Comparison of ENCODE assay signal across 6 cellular contexts in genomic region chr17:68403837-68404236, GRCh38. TPM values are rescaled to one million over a fixed set of nuclear protein-coding genes. Genes with fewer than 3 reads are reported as not detected.
DNase-seq lines count a peak whose midpoint lies in the region; ATAC-seq, FAIRE-seq and TF ChIP-seq lines count a peak whose summit lies in the region.
"Not testable (repeated sequence)": the region's sequence is repeated elsewhere in the genome, so short reads cannot be mapped to it uniquely, and the experiment has no call there.

No MANE protein-coding gene starts in this region.

- not testable (repeated sequence) for H3K27ac ChIP-seq in HEK293 (ENCODE audit: extremely low read depth, low read depth, low read length); K562 (ENCODE audit: extremely low read depth, low read depth, low read length); HepG2 (ENCODE audit: extremely low read length, insufficient read depth, low read length); sigmoid colon
- H3K27ac ChIP-seq in suprapubic skin = peak overlapping the region; percentile 1

- H3K9me1 ChIP-seq in K562 (ENCODE audit: control insufficient read depth, insufficient read depth, low read length) = not testable (repeated sequence)

- peaks cover 12 to 22% of the 10 kb centered on the region in 2 experiments; a peak in 3 of 5 replicates for H3K27me3 ChIP-seq in K562 (ENCODE audit: control insufficient read depth in 2 of 2, insufficient read depth in 2 of 2, low read length in 2 of 2)
- H3K27me3 ChIP-seq in HepG2 (ENCODE audit: control insufficient read depth in 1 of 2, insufficient read depth in 2 of 2, low read length in 2 of 2); sigmoid colon; suprapubic skin: not testable (repeated sequence)

- peaks cover 19% of the 10 kb centered on the region for H3K36me3 Mint-ChIP-seq in activated CD4-positive, alpha-beta T cell treated with anti-CD3 and anti-CD28 coated beads, Interleukin-2, amount 10 ng/mL, durations not matched to agents 24 days and 14 days (ENCODE audit: low read depth)

- POLR2A ChIA-PET in HEK293 (lab: Yijun Ruan, JAX); K562 (lab: Yijun Ruan, JAX); HepG2 (lab: Yijun Ruan, JAX): not testable (repeated sequence)

- H3K4me1 Mint-ChIP-seq in activated CD4-positive, alpha-beta T cell treated with anti-CD3 and anti-CD28 coated beads, Interleukin-2, amount 10 ng/mL, durations not matched to agents 24 days and 14 days = peaks cover 20% of the 10 kb centered on the region

- H3K4me3 ChIP-seq in HEK293 (ENCODE audit: low read depth, low read length); K562; HepG2 (replicated peaks in 1 of 3; ENCODE audit: insufficient read depth in 1 of 3, low read depth in 2 of 3, low read length in 3 of 3); sigmoid colon; suprapubic skin: not testable (repeated sequence)

- in situ Hi-C loops in K562 (cut with MboI); HepG2 (cut with HindIII; ENCODE audit: extremely low pct_ligation_motif_present, low pct_unique_long_range_greater_than_20kb): not testable (repeated sequence)

- FAIRE-seq in K562 (lab: Jason Lieb, UNC); HepG2 (lab: Jason Lieb, UNC): not testable (repeated sequence)

- H3K4me3 Mint-ChIP-seq in activated CD4-positive, alpha-beta T cell treated with anti-CD3 and anti-CD28 coated beads, Interleukin-2, amount 10 ng/mL, durations not matched to agents 24 days and 14 days = not testable (repeated sequence)

- ATAC-seq in K562, HepG2: not testable (repeated sequence)

- not testable (repeated sequence) for TF ChIP-seq CTCF in HEK293 (tag by site-specific recombination; IDR thresholded peaks at IDR 0.05); K562 (IDR thresholded peaks at IDR 0.05 in 2 of 3, conservative IDR thresholded peaks at IDR 0.05 in 1 of 3; ENCODE audit: insufficient read depth in 2 of 3, low read depth in 1 of 3, low read length in 3 of 3); HepG2 (CRISPR knock-in tag; IDR thresholded peaks at IDR 0.05); sigmoid colon (IDR thresholded peaks at IDR 0.05); suprapubic skin (IDR thresholded peaks at IDR 0.05)

- not testable (repeated sequence) for H4K20me1 ChIP-seq in K562 (replicated peaks; ENCODE audit: control insufficient read depth, insufficient read depth, low read length); HepG2 (ENCODE audit: insufficient read depth, low read length)

- TF ChIP-seq EP300 in K562 (IDR thresholded peaks at IDR 0.05; ENCODE audit: low read length); HepG2 (IDR thresholded peaks at IDR 0.05; ENCODE audit: low read depth in 2 of 2, low read length in 2 of 2); HepG2 (CRISPR knock-in tag; IDR thresholded peaks at IDR 0.05; ENCODE audit: borderline replicate concordance); sigmoid colon (IDR thresholded peaks at IDR 0.05); suprapubic skin (IDR thresholded peaks at IDR 0.05): not testable (repeated sequence)

- not testable (repeated sequence) for H3K36me3 ChIP-seq in HEK293 (ENCODE audit: control insufficient read depth in 2 of 2, insufficient read depth in 1 of 2, low read length in 2 of 2); K562 (ENCODE audit: control insufficient read depth, insufficient read depth, low read length); HepG2 (replicated peaks in 1 of 2; ENCODE audit: control insufficient read depth in 1 of 2, insufficient read depth in 2 of 2, low read length in 2 of 2); sigmoid colon; suprapubic skin

- not testable (repeated sequence) for H2AFZ ChIP-seq in K562 (ENCODE audit: low read depth, low read length); HepG2 (ENCODE audit: low read length)

- H3K27ac Mint-ChIP-seq in activated CD4-positive, alpha-beta T cell treated with anti-CD3 and anti-CD28 coated beads, Interleukin-2, amount 10 ng/mL, durations not matched to agents 24 days and 14 days = peak overlapping the region; percentile 48

- not testable (repeated sequence) for H3K27me3 Mint-ChIP-seq in activated CD4-positive, alpha-beta T cell treated with anti-CD3 and anti-CD28 coated beads, Interleukin-2, amount 10 ng/mL, durations not matched to agents 24 days and 14 days

- H3K9me3 ChIP-seq in HEK293 (ENCODE audit: control insufficient read depth, insufficient read depth, low read depth, low read length); K562 (replicated peaks; ENCODE audit: control insufficient read depth, insufficient read depth, low read depth, low read length); HepG2 (ENCODE audit: low read length); sigmoid colon; suprapubic skin: not testable (repeated sequence)

- peaks cover 22% of the 10 kb centered on the region for H3K9me3 Mint-ChIP-seq in activated CD4-positive, alpha-beta T cell treated with anti-CD3 and anti-CD28 coated beads, Interleukin-2, amount 10 ng/mL, durations not matched to agents 24 days and 14 days

- H3K4me2 ChIP-seq in K562 (ENCODE audit: insufficient read depth, low read length); HepG2 (ENCODE audit: low read depth, low read length): not testable (repeated sequence)

- BruUV-seq in K562 (replicated peaks; lab: Mats Ljungman, UMichigan); HepG2 (replicated peaks; lab: Mats Ljungman, UMichigan): not testable (repeated sequence)

- CTCF ChIA-PET in HEK293 (lab: Yijun Ruan, JAX); K562 (lab: Yijun Ruan, JAX; ENCODE audit: low intra/inter-chr PET ratio); HepG2 (lab: Yijun Ruan, JAX; ENCODE audit: low intra/inter-chr PET ratio, low total read pairs): not testable (repeated sequence)

- not testable (repeated sequence) for H3K4me1 ChIP-seq in HEK293 (ENCODE audit: control insufficient read depth, insufficient read depth, low read length); K562 (replicated peaks in 1 of 2; ENCODE audit: control insufficient read depth in 2 of 2, insufficient read depth in 2 of 2, low read length in 2 of 2); sigmoid colon
- H3K4me1 ChIP-seq in HepG2 (ENCODE audit: insufficient read depth, low read length) = peaks cover 27% of the 10 kb centered on the region
- H3K4me1 ChIP-seq in suprapubic skin = peaks cover 17% of the 10 kb centered on the region

- WGBS in K562 (ENCODE audit: insufficient coverage, low coverage, missing lambda C conversion rate) = 0% methylated on average over 1 of the region's 5 CpGs
- WGBS in HepG2 (ENCODE audit: low lambda C conversion rate) = 91% methylated on average over 5 of the region's 5 CpGs
- WGBS in sigmoid colon, 2 donors = 89 to 91% methylated on average over 5 of the region's 5 CpGs
- WGBS in suprapubic skin = 89% methylated on average over 5 of the region's 5 CpGs

- H3K9ac ChIP-seq in K562 (ENCODE audit: insufficient read depth in 1 of 2, low read depth in 2 of 2, low read length in 2 of 2); HepG2 (ENCODE audit: insufficient read depth, low read depth, low read length): not testable (repeated sequence)

- TF ChIP-seq RAD21 in K562 (CRISPR knock-in tag; conservative IDR thresholded peaks at IDR 0.05 in 1 of 2, IDR thresholded peaks at IDR 0.05 in 1 of 2); HepG2 (CRISPR knock-in tag; IDR thresholded peaks at IDR 0.05): not testable (repeated sequence)

- intact Hi-C loops in activated CD4-positive, alpha-beta T cell treated with anti-CD3 and anti-CD28 coated beads, Interleukin-2, amount 10 ng/mL, durations not matched to agents 24 days and 14 days (cut with micrococcal nuclease) = loop anchor here (5.0 kb wide), 1 partner anchor 33 kb away; no protein-coding TSS in a partner anchor
- intact Hi-C loops in K562 (cut with micrococcal nuclease); HepG2 (cut with micrococcal nuclease; ENCODE audit: unreplicated experiment); sigmoid colon (cut with DNase I): not testable (repeated sequence)

- not testable (repeated sequence) for DNase-seq in activated CD4-positive, alpha-beta T cell treated with anti-CD3 and anti-CD28 coated beads, Interleukin-2, amount 10 ng/mL, durations not matched to agents 24 days and 14 days; K562 (ENCODE audit: extremely low read depth in 1 of 4, low spot score in 3 of 4); HepG2 (ENCODE audit: low spot score); suprapubic skin (ENCODE audit: low spot score in 2 of 2)
- DNase-seq in sigmoid colon = peak; percentile 6

- not testable (repeated sequence) for TF ChIP-seq POLR2A in K562 (conservative IDR thresholded peaks at IDR 0.05); HepG2 (IDR thresholded peaks at IDR 0.05; ENCODE audit: insufficient read depth in 1 of 2, low read depth in 2 of 2, low read length in 2 of 2); sigmoid colon (IDR thresholded peaks at IDR 0.05); suprapubic skin (IDR thresholded peaks at IDR 0.05)

- not testable (repeated sequence) for H3K79me2 ChIP-seq in K562 (ENCODE audit: control insufficient read depth, insufficient read depth, low read length); HepG2 (ENCODE audit: insufficient read depth, low read length)

RNA-seq across cellular contexts. Expression of gene WIPI1, which starts 53.5 kb away (rescaled TPM):
- 9.1 and 9.5 TPM in 2 replicates for total RNA-seq in activated CD4-positive, alpha-beta T cell treated with anti-CD3 and anti-CD28 coated beads, Interleukin-2, amount 10 ng/mL, durations not matched to agents 24 days and 14 days
- 35.8 and 60.9 TPM in 2 replicates for total RNA-seq in K562 (2011; cell fraction: chromatin; rRNA removed; ENCODE audit: low replicate concordance)
- total RNA-seq in K562 (2011; cell fraction: nucleolus; rRNA removed) = 25.4 and 31.2 TPM in 2 replicates
- 29.5 and 34.1 TPM in 2 replicates for total RNA-seq in K562 (2011; cell fraction: nucleoplasm; rRNA removed)
- total RNA-seq in K562 (2014; rRNA removed) = 10.9 and 12.8 TPM in 2 replicates
- total RNA-seq in K562 (2014; rRNA removed; fragmentation: Illumina TruSeq; extraction: Trizol) = 12.1 and 14.7 TPM in 2 replicates
- total RNA-seq in K562 (2015; rRNA removed; fragmentation: Illumina TruSeq; extraction: Trizol) = 8.2 and 8.6 TPM in 2 replicates
- 11.8 and 13.2 TPM in 2 replicates for total RNA-seq in K562 (2021)
- 11.6 and 16.9 TPM in 2 replicates for polyA plus RNA-seq in K562 (2011; rRNA removed)
- 11.3 and 11.5 TPM in 2 replicates for polyA plus RNA-seq in K562 (2011; cell fraction: cytosol; rRNA removed)
- polyA plus RNA-seq in K562 (2011; cell fraction: nucleus; rRNA removed) = 13.7 and 16.1 TPM in 2 replicates
- 16.5 and 60.4 TPM in 2 replicates for polyA plus RNA-seq in K562 (2012)
- 15.6 and 15.9 TPM in 2 replicates for polyA plus RNA-seq in K562 (2014; fragmentation: Illumina TruSeq; extraction: Trizol)
- 1 to 10 TPM; 3.7 to 3.8 TPM for polyA plus RNA-seq in K562 (2014; fragmentation: Nextera tagmentation; extraction: Ambion mirVana)
- 16.0 and 23.5 TPM in 2 replicates for polyA plus RNA-seq in K562 (2014; rRNA removed)
- 11.4 and 16.7 TPM in 2 replicates for polyA minus RNA-seq in K562 (2011; rRNA and poly(A)+ RNA removed)
- polyA minus RNA-seq in K562 (2011; cell fraction: cytosol; rRNA and poly(A)+ RNA removed) = 6.6 and 7.8 TPM in 2 replicates
- 10.8 and 14.7 TPM in 2 replicates for polyA minus RNA-seq in K562 (2011; cell fraction: nucleus; rRNA and poly(A)+ RNA removed)
- total RNA-seq in HepG2 (2016; rRNA removed; fragmentation: Illumina TruSeq; extraction: Trizol) = 27.1 and 29.4 TPM in 2 replicates
- 42.3 and 43.2 TPM in 2 replicates for total RNA-seq in HepG2 (2016; cell fraction: cytosol; rRNA removed; fragmentation: Illumina TruSeq; extraction: Trizol; ENCODE audit: low read depth)
- 26.8 and 26.9 TPM in 2 replicates for total RNA-seq in HepG2 (2016; cell fraction: insoluble cytoplasmic fraction; rRNA removed; fragmentation: Illumina TruSeq; extraction: Trizol)
- total RNA-seq in HepG2 (2016; cell fraction: membrane; rRNA removed; fragmentation: Illumina TruSeq; extraction: Trizol) = 52.2 and 60.9 TPM in 2 replicates
- total RNA-seq in HepG2 (2016; cell fraction: nucleus; rRNA removed; fragmentation: Illumina TruSeq; extraction: Trizol) = 20.0 and 20.6 TPM in 2 replicates
- polyA plus RNA-seq in HepG2 (2011; rRNA removed) = 135 and 141 TPM in 2 replicates
- 141 and 148 TPM in 2 replicates for polyA plus RNA-seq in HepG2 (2011; cell fraction: cytosol; rRNA removed)
- 91.7 and 99.3 TPM in 2 replicates for polyA plus RNA-seq in HepG2 (2011; cell fraction: nucleus; rRNA removed)
- polyA plus RNA-seq in HepG2 (2012) = 48.1 and 57.2 TPM in 2 replicates
- 45.3 and 47.3 TPM in 2 replicates for polyA plus RNA-seq in HepG2 (2016; cell fraction: cytosol; fragmentation: Illumina TruSeq; extraction: Trizol; ENCODE audit: low read depth)
- polyA plus RNA-seq in HepG2 (2016; cell fraction: insoluble cytoplasmic fraction; fragmentation: Illumina TruSeq; extraction: Trizol; ENCODE audit: low read depth) = 33.2 and 35.9 TPM in 2 replicates
- polyA plus RNA-seq in HepG2 (2016; cell fraction: membrane; fragmentation: Illumina TruSeq; extraction: Trizol; ENCODE audit: low read depth) = 57.1 and 57.2 TPM in 2 replicates
- 21.9 and 35.2 TPM in 2 replicates for polyA plus RNA-seq in HepG2 (2016; cell fraction: nucleus; fragmentation: Illumina TruSeq; extraction: Trizol; ENCODE audit: insufficient read depth, low read depth)
- polyA minus RNA-seq in HepG2 (2011; rRNA and poly(A)+ RNA removed; ENCODE audit: low replicate concordance) = 18.4 and 144 TPM in 2 replicates
- 64.7 and 68.0 TPM in 2 replicates for polyA minus RNA-seq in HepG2 (2011; cell fraction: cytosol; rRNA and poly(A)+ RNA removed)
- polyA minus RNA-seq in HepG2 (2011; cell fraction: nucleus; rRNA and poly(A)+ RNA removed) = 130 and 135 TPM in 2 replicates
- 10 to 100 TPM; 18.9 to 28.5 (median 22.3) TPM for total RNA-seq in sigmoid colon
- polyA plus RNA-seq in sigmoid colon = 10 to 100 TPM; 63.2 to 78.8 (median 78.1) TPM
- total RNA-seq in suprapubic skin = 10 to 100 TPM; 19.3 to 35.1 (median 27.8) TPM
